8 cellular contexts compared by ENCODE assay signal in the genomic region with DNA sequence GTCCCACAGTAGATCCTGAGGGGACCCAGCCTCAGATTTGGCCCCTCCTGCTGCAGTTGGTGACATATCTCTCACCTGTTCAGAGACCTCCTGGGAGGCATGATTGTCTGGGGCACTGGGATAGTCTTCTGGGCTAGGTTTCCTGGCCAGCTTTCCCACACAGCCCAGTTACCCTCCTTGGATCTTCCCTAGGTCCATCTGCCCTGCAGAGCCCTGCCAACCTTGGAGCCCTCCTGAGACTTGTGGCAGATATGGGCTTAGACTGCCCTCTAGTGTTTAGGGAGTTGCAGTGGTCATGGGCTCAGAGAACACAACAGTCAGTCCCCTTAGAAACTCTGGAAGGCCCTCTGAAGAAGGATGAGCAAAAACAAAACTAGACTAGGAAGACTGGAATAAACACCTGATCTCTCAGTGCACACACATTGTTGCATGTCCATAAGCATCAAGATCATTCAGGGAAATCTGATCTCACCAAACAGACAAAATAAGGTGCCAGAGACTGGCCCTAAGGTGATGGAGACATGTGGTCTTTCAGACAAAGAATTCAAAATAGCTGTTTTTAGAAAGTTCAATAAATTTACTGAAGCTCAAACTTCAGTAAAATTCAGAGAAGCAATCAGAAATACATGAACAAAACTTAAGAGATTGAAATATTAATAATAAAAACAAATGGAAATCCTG.
A peak's percentile ranks its signal among the peaks of the same experiment; 100 is the strongest.
DNase-seq lines count a peak whose midpoint lies in the region; ATAC-seq and TF ChIP-seq lines count a peak whose summit lies in the region.

No MANE protein-coding gene starts in this region.

- no peak overlapping the region for H3K4me2 ChIP-seq in SU-DHL-6 (ENCODE audit: low read depth, low read length, poor library complexity, severe bottlenecking)

- DNase-seq in NCI-H82 (lab: John Stamatoyannopoulos, UW): peak; percentile 52
- DNase-seq in NCI-H82 treated with DMSO at 0.1 percent for 48 hours (lab: John Stamatoyannopoulos, UW; ENCODE audit: unreplicated experiment): no peak
- DNase-seq in HK-2 (ENCODE audit: unreplicated experiment): peak; percentile 35
- peak; percentile 68 for DNase-seq in iPS DF 6.9 (ENCODE audit: low read depth, low spot score)
- no peak for DNase-seq in psoas muscle
- DNase-seq in DMS79 (lab: John Stamatoyannopoulos, UW): no peak

- TF ChIP-seq CTCF in SU-DHL-6 (IDR thresholded peaks at IDR 0.05; ENCODE audit: insufficient read depth, low read length, poor library complexity, severe bottlenecking) (peak; percentile 61), psoas muscle (IDR thresholded peaks at IDR 0.05) (no peak)

- no peak overlapping the region for H2AFZ ChIP-seq in SU-DHL-6 (ENCODE audit: low read depth, low read length, severe bottlenecking)

- intact Hi-C loops in psoas muscle (cut with DNase I): no loop called here

- H3K9me3 ChIP-seq in SU-DHL-6 (ENCODE audit: insufficient read depth, low read length) (no peaks in the 10 kb centered on the region), iPS DF 6.9 (ENCODE audit: control insufficient read depth, insufficient read depth, low read length) (no peaks in the 10 kb centered on the region), psoas muscle (peaks cover 6% of the 10 kb centered on the region)

- H3K36me3 ChIP-seq in SU-DHL-6 (ENCODE audit: low read length) (no peaks in the 10 kb centered on the region), iPS DF 6.9 (ENCODE audit: control insufficient read depth, insufficient read depth, low read length) (no peaks in the 10 kb centered on the region), psoas muscle (ENCODE audit: insufficient read depth in 1 of 2, low read depth in 1 of 2) (no peaks in the 10 kb centered on the region)

- H3K27me3 ChIP-seq in SU-DHL-6 (ENCODE audit: low read length) (no peaks in the 10 kb centered on the region), iPS DF 6.9 (ENCODE audit: control insufficient read depth, insufficient read depth, low read length) (no peaks in the 10 kb centered on the region), psoas muscle (ENCODE audit: insufficient read depth in 3 of 3, low read length in 2 of 3) (no peaks in the 10 kb centered on the region)

- no peaks in the 10 kb centered on the region for H3F3A ChIP-seq in SU-DHL-6 (ENCODE audit: insufficient read depth)

- H3K9me2 ChIP-seq in SU-DHL-6 (replicated peaks; ENCODE audit: insufficient read depth, low read length): no peaks in the 10 kb centered on the region

- no peak overlapping the region for H3K27ac ChIP-seq in SU-DHL-6 (ENCODE audit: low read depth, low read length)
- H3K27ac ChIP-seq in iPS DF 6.9 (ENCODE audit: low read length): no peak overlapping the region
- H3K27ac ChIP-seq in psoas muscle: no peak overlapping the region

- H4K20me1 ChIP-seq in SU-DHL-6 (ENCODE audit: low read depth, low read length): no peaks in the 10 kb centered on the region

- H3K4me3 ChIP-seq in SU-DHL-6 (ENCODE audit: insufficient read depth, low read length, poor library complexity, severe bottlenecking): no peak overlapping the region
- no peak overlapping the region for H3K4me3 ChIP-seq in iPS DF 6.9 (ENCODE audit: low read length)
- H3K4me3 ChIP-seq in psoas muscle: no peak overlapping the region

- ATAC-seq in GM21576 (IDR thresholded peaks at IDR 0.05; ENCODE audit: unreplicated experiment) (peak; percentile 96), psoas muscle (no peak)

- H3K79me2 ChIP-seq in SU-DHL-6 (ENCODE audit: insufficient read depth, low read length): no peaks in the 10 kb centered on the region

- H3K9ac ChIP-seq in SU-DHL-6 (ENCODE audit: low read length): no peak overlapping the region

- H3K4me1 ChIP-seq in iPS DF 6.9 (ENCODE audit: control insufficient read depth, insufficient read depth, low read length) (no peaks in the 10 kb centered on the region), psoas muscle (no peaks in the 10 kb centered on the region)

Comparison
In these comparisons a context has a peak if more than half of its experiments do, and no peak if none do; other contexts are left out.
1. DNase-seq: peak in NCI-H82 (single experiment), HK-2 (single experiment) and iPS DF 6.9 (single experiment); none in NCI-H82 treated with DMSO at 0.1 percent for 48 hours (single experiment), psoas muscle (0 of 2) and DMS79 (single experiment).